ENCODE assay signal across 1 cellular context in genomic region chr10:129274928-129275474, GRCh38.
TF ChIP-seq lines count a peak whose summit lies in the region.

No MANE protein-coding gene starts in this region.

TF ChIP-seq in H1, 55 proteins besides CTCF, POLR2A, EP300 and RAD21:
- TF ChIP-seq EGR1 (IDR thresholded peaks at IDR 0.05; ENCODE audit: borderline replicate concordance, low read depth, low read length) (0 out of 2 replicates have a peak, but pooled peaks have one; percentile 5), SP1 (IDR thresholded peaks at IDR 0.05; ENCODE audit: low read depth, low read length) (0 out of 2 replicates have a peak, but pooled peaks have one; percentile 7), ZNF274 (IDR thresholded peaks at IDR 0.05; ENCODE audit: borderline replicate concordance, extremely low read depth, low read length) (no peak)
TF ChIP-seq in H1: peak in this region for 2.
